ENCODE assay signal across 9 cellular contexts in genomic region chr2:240616860-240617666, GRCh38. TPM values are rescaled to one million over a fixed set of nuclear protein-coding genes. Genes with fewer than 3 reads are reported as not detected.
DNase-seq lines count a peak whose midpoint lies in the region; ATAC-seq, FAIRE-seq and TF ChIP-seq lines count a peak whose summit lies in the region.
"Not testable (repeated sequence)": the region's sequence is repeated elsewhere in the genome, so short reads cannot be mapped to it uniquely, and the experiment has no call there.
"Had no signal": no experiment of that assay in that cellular context is flagged by ENCODE, and none has a peak within 500 bp of the region (broad histone marks: within the 10 kb centered on the region; RNA-seq: fewer than 3 reads in every experiment).

No MANE protein-coding gene starts in this region.

- DNase-seq in A549 (ENCODE audit: low read depth in 1 of 2, low spot score in 1 of 2): peak in 1 of 2 experiments; percentile 42
- DNase-seq in Karpas-422: peak; percentile 49
- peak; percentile 3 for DNase-seq in OCI-M1 (lab: John Stamatoyannopoulos, UW)
- peak; percentile 30 for DNase-seq in activated CD4-positive, alpha-beta memory T cell treated with anti-CD3 and anti-CD28 coated beads for 36 hours
- peak; percentile 0 for DNase-seq in activated naive CD8-positive, alpha-beta T cell treated with anti-CD3 and anti-CD28 coated beads for 36 hours
- DNase-seq in foreskin keratinocyte: not testable (repeated sequence)
- DNase-seq in sciatic nerve (ENCODE audit: low spot score): peak; percentile 21

- not testable (repeated sequence) for H4K20me1 ChIP-seq in Karpas-422 (ENCODE audit: insufficient read depth, low read depth, low read length)

- H3K27ac ChIP-seq in A549; Karpas-422 (ENCODE audit: low read length); foreskin keratinocyte: not testable (repeated sequence)

- not testable (repeated sequence) for H3K36me3 Mint-ChIP-seq in activated CD4-positive, alpha-beta memory T cell treated with anti-CD3 and anti-CD28 coated beads for 36 hours
- peaks cover 27% of the 10 kb centered on the region for H3K36me3 Mint-ChIP-seq in activated naive CD8-positive, alpha-beta T cell treated with anti-CD3 and anti-CD28 coated beads for 36 hours

- not testable (repeated sequence) for H3K27me3 ChIP-seq in Karpas-422 (ENCODE audit: low read length); foreskin keratinocyte

- H3K4me2 ChIP-seq in A549; Karpas-422 (ENCODE audit: low read depth, low read length, poor library complexity, severe bottlenecking): not testable (repeated sequence)

- FAIRE-seq in A549 (lab: Jason Lieb, UNC): not testable (repeated sequence)

- not testable (repeated sequence) for H3K9me3 Mint-ChIP-seq in activated CD4-positive, alpha-beta memory T cell treated with anti-CD3 and anti-CD28 coated beads for 36 hours; activated naive CD8-positive, alpha-beta T cell treated with anti-CD3 and anti-CD28 coated beads for 36 hours

- H3K27me3 Mint-ChIP-seq in activated CD4-positive, alpha-beta memory T cell treated with anti-CD3 and anti-CD28 coated beads for 36 hours; activated naive CD8-positive, alpha-beta T cell treated with anti-CD3 and anti-CD28 coated beads for 36 hours: not testable (repeated sequence)

- H3K9me2 ChIP-seq in Karpas-422 (replicated peaks; ENCODE audit: insufficient read depth, low read length): not testable (repeated sequence)

- H3K9ac ChIP-seq in Karpas-422 (ENCODE audit: low read length): not testable (repeated sequence)

- WGBS in A549 (ENCODE audit: missing lambda C conversion rate): 60% methylated on average over 3 of the region's 5 CpGs

- CTCF ChIA-PET in A549 (lab: Yijun Ruan, JAX): interaction anchor here (0.6 to 1.5 kb wide), 3 partner anchors 10 to 1021 kb away, joined by 3 read pairs; no protein-coding TSS in a partner anchor
- CTCF ChIA-PET in activated CD4-positive, alpha-beta memory T cell treated with anti-CD3 and anti-CD28 coated beads for 36 hours (lab: Charles Lee): not testable (repeated sequence)

- not testable (repeated sequence) for H3K4me1 ChIP-seq in A549; Karpas-422 (ENCODE audit: low read length); foreskin keratinocyte

- H3K4me3 Mint-ChIP-seq in activated CD4-positive, alpha-beta memory T cell treated with anti-CD3 and anti-CD28 coated beads for 36 hours; activated naive CD8-positive, alpha-beta T cell treated with anti-CD3 and anti-CD28 coated beads for 36 hours: not testable (repeated sequence)

- not testable (repeated sequence) for H3K9me3 ChIP-seq in A549; Karpas-422 (ENCODE audit: low read length)

- not testable (repeated sequence) for H2AFZ ChIP-seq in Karpas-422 (ENCODE audit: low read length)

- not testable (repeated sequence) for H3K4me3 ChIP-seq in A549; Karpas-422 (ENCODE audit: low read length)

- not testable (repeated sequence) for H3K27ac Mint-ChIP-seq in activated CD4-positive, alpha-beta memory T cell treated with anti-CD3 and anti-CD28 coated beads for 36 hours; activated naive CD8-positive, alpha-beta T cell treated with anti-CD3 and anti-CD28 coated beads for 36 hours

- TF ChIP-seq EP300 in A549 (IDR thresholded peaks at IDR 0.05): not testable (repeated sequence)

- TF ChIP-seq RAD21 in A549 (conservative IDR thresholded peaks at IDR 0.05 in 1 of 2, IDR thresholded peaks at IDR 0.05 in 1 of 2): not testable (repeated sequence)

- H3K36me3 ChIP-seq in Karpas-422 (ENCODE audit: insufficient read depth, low read length): not testable (repeated sequence)

- not testable (repeated sequence) for H3K79me2 ChIP-seq in Karpas-422 (ENCODE audit: low read length)

- peaks cover 16% of the 10 kb centered on the region for H3K4me1 Mint-ChIP-seq in activated CD4-positive, alpha-beta memory T cell treated with anti-CD3 and anti-CD28 coated beads for 36 hours (ENCODE audit: low read depth)
- H3K4me1 Mint-ChIP-seq in activated naive CD8-positive, alpha-beta T cell treated with anti-CD3 and anti-CD28 coated beads for 36 hours: peaks cover 18% of the 10 kb centered on the region

- TF ChIP-seq POLR2A in A549 (IDR thresholded peaks at IDR 0.05; ENCODE audit: low read length): not testable (repeated sequence)

- TF ChIP-seq CTCF in A549 (IDR thresholded peaks at IDR 0.05): not testable (repeated sequence)
- peak; percentile 14; the same call in 1 of the 3 replicates for TF ChIP-seq CTCF in GM12872 (IDR thresholded peaks at IDR 0.05; ENCODE audit: insufficient read depth, low read depth, low read length)
- TF ChIP-seq CTCF in foreskin keratinocyte (conservative IDR thresholded peaks at IDR 0.05): peak; percentile 10

- POLR2A ChIA-PET in A549 (lab: Yijun Ruan, JAX); activated CD4-positive, alpha-beta memory T cell treated with anti-CD3 and anti-CD28 coated beads for 36 hours (lab: Charles Lee): not testable (repeated sequence)

- ATAC-seq in A549 (peak; percentile 61 to 62; a peak in 4 of 6 replicates), foreskin keratinocyte (peak; percentile 43)
- ATAC-seq in sciatic nerve: not testable (repeated sequence)

- intact Hi-C loops in activated CD4-positive, alpha-beta memory T cell treated with anti-CD3 and anti-CD28 coated beads for 36 hours (cut with micrococcal nuclease); sciatic nerve (cut with DNase I): not testable (repeated sequence)

RNA-seq across cellular contexts. Expression of gene GPR35, which starts 8.2 kb away (rescaled TPM):
- polyA plus RNA-seq in A549 (2011; rRNA removed): 0.65 and 1.3 TPM in 2 replicates
- polyA plus RNA-seq in A549 (2012; cell fraction: cytosol; rRNA removed): 1.2 and 1.6 TPM in 2 replicates
- 9.5 and 11.4 TPM in 2 replicates for polyA plus RNA-seq in A549 (2012; cell fraction: nucleus; rRNA removed)
- polyA plus RNA-seq in A549 (2017; fragmentation: RNase III; extraction: RNeasy Plus Mini Kit Qiagen cat#74134 plus additional on column Dnase treatment): 0.79 to 1.0 TPM (median 0.90 TPM) in 3 replicates
- polyA minus RNA-seq in A549 (2011; rRNA and poly(A)+ RNA removed): 0.70 and 1.1 TPM in 2 replicates
- 1.1 and 1.9 TPM in 2 replicates for total RNA-seq in Karpas-422 (2014; rRNA removed; shearing (Covaris generic); ENCODE audit: low replicate concordance)
- total RNA-seq in activated CD4-positive, alpha-beta memory T cell treated with anti-CD3 and anti-CD28 coated beads for 36 hours: 1 to 10 TPM; 3.4 to 4.7 TPM
- total RNA-seq in activated naive CD8-positive, alpha-beta T cell treated with anti-CD3 and anti-CD28 coated beads for 36 hours: 1 to 10 TPM; 7.6 to 7.8 TPM
- total RNA-seq in foreskin keratinocyte: 0.07 TPM in 1 of 2 replicates, not detected in the other
- polyA plus RNA-seq in foreskin keratinocyte: 0.03 and 0.07 TPM in 2 replicates
- 3.2 TPM for total RNA-seq in sciatic nerve
- total RNA-seq: ascending aorta had no signal

RNA-seq across cellular contexts. Expression of gene CAPN10, which starts 30.5 kb away (rescaled TPM):
- 8.4 and 9.5 TPM in 2 replicates for polyA plus RNA-seq in A549 (2011; rRNA removed)
- polyA plus RNA-seq in A549 (2012; cell fraction: cytosol; rRNA removed): 29.9 and 35.6 TPM in 2 replicates
- polyA plus RNA-seq in A549 (2012; cell fraction: nucleus; rRNA removed): 89.6 and 119 TPM in 2 replicates
- 15.8 to 17.7 TPM (median 15.9 TPM) in 3 replicates for polyA plus RNA-seq in A549 (2017; fragmentation: RNase III; extraction: RNeasy Plus Mini Kit Qiagen cat#74134 plus additional on column Dnase treatment)
- polyA minus RNA-seq in A549 (2011; rRNA and poly(A)+ RNA removed): 7.1 and 8.4 TPM in 2 replicates
- total RNA-seq in Karpas-422 (2014; rRNA removed; shearing (Covaris generic); ENCODE audit: low replicate concordance): 22.9 and 44.0 TPM in 2 replicates
- 10 to 100 TPM; 32.6 to 33.9 TPM for total RNA-seq in activated CD4-positive, alpha-beta memory T cell treated with anti-CD3 and anti-CD28 coated beads for 36 hours
- total RNA-seq in activated naive CD8-positive, alpha-beta T cell treated with anti-CD3 and anti-CD28 coated beads for 36 hours: 10 to 100 TPM; 30.1 to 32.3 TPM
- 18.2 and 18.4 TPM in 2 replicates for total RNA-seq in foreskin keratinocyte
- 18.6 and 18.7 TPM in 2 replicates for polyA plus RNA-seq in foreskin keratinocyte
- total RNA-seq in sciatic nerve: 37.2 TPM

RNA-seq across cellular contexts. Expression of gene RNPEPL1, which starts 48.8 kb away (rescaled TPM):
- 9.2 and 20.0 TPM in 2 replicates for polyA plus RNA-seq in A549 (2011; rRNA removed)
- 20.3 and 33.9 TPM in 2 replicates for polyA plus RNA-seq in A549 (2012; cell fraction: cytosol; rRNA removed)
- 87.4 and 124 TPM in 2 replicates for polyA plus RNA-seq in A549 (2012; cell fraction: nucleus; rRNA removed)
- polyA plus RNA-seq in A549 (2017; fragmentation: RNase III; extraction: RNeasy Plus Mini Kit Qiagen cat#74134 plus additional on column Dnase treatment): 23.7 to 26.4 TPM (median 26.3 TPM) in 3 replicates
- polyA minus RNA-seq in A549 (2011; rRNA and poly(A)+ RNA removed): 24.9 and 34.2 TPM in 2 replicates
- total RNA-seq in Karpas-422 (2014; rRNA removed; shearing (Covaris generic); ENCODE audit: low replicate concordance): 28.4 and 44.0 TPM in 2 replicates
- total RNA-seq in activated CD4-positive, alpha-beta memory T cell treated with anti-CD3 and anti-CD28 coated beads for 36 hours: 10 to 100 TPM; 55.2 to 56.0 TPM
- total RNA-seq in activated naive CD8-positive, alpha-beta T cell treated with anti-CD3 and anti-CD28 coated beads for 36 hours: 10 to 100 TPM; 33.8 to 37.2 TPM
- 27.1 and 34.0 TPM in 2 replicates for total RNA-seq in foreskin keratinocyte
- 41.6 and 53.0 TPM in 2 replicates for polyA plus RNA-seq in foreskin keratinocyte
- total RNA-seq in sciatic nerve: 38.8 TPM

RNA-seq across cellular contexts. Expression of gene DUSP28, which starts 56.9 kb away (rescaled TPM):
- polyA plus RNA-seq in A549 (2011; rRNA removed) (11.8 and 14.3 TPM in 2 replicates), A549 (2017; fragmentation: RNase III; extraction: RNeasy Plus Mini Kit Qiagen cat#74134 plus additional on column Dnase treatment) (5.2 to 5.8 TPM (median 5.6 TPM) in 3 replicates), foreskin keratinocyte (2.1 and 2.5 TPM in 2 replicates)
- polyA plus RNA-seq in A549 (2012; cell fraction: cytosol; rRNA removed): 6.8 and 8.6 TPM in 2 replicates
- polyA plus RNA-seq in A549 (2012; cell fraction: nucleus; rRNA removed): 7.9 and 8.2 TPM in 2 replicates
- 5.4 and 6.1 TPM in 2 replicates for polyA minus RNA-seq in A549 (2011; rRNA and poly(A)+ RNA removed)
- total RNA-seq in Karpas-422 (2014; rRNA removed; shearing (Covaris generic); ENCODE audit: low replicate concordance): 8.1 and 9.3 TPM in 2 replicates
- 1 to 10 TPM; 4.1 to 4.2 TPM for total RNA-seq in activated CD4-positive, alpha-beta memory T cell treated with anti-CD3 and anti-CD28 coated beads for 36 hours
- 1 to 10 TPM; 6.7 to 6.9 TPM for total RNA-seq in activated naive CD8-positive, alpha-beta T cell treated with anti-CD3 and anti-CD28 coated beads for 36 hours
- total RNA-seq in foreskin keratinocyte (1.8 and 2.6 TPM in 2 replicates), sciatic nerve (4.5 TPM)

RNA-seq across cellular contexts. Expression of gene ANKMY1, which starts 59.3 kb away (rescaled TPM):
- polyA plus RNA-seq in A549 (2011; rRNA removed): 16.5 and 18.9 TPM in 2 replicates
- polyA plus RNA-seq in A549 (2012; cell fraction: cytosol; rRNA removed): 19.6 and 22.0 TPM in 2 replicates
- polyA plus RNA-seq in A549 (2012; cell fraction: nucleus; rRNA removed): 52.7 and 56.8 TPM in 2 replicates
- 10.6 to 13.4 TPM (median 12.0 TPM) in 3 replicates for polyA plus RNA-seq in A549 (2017; fragmentation: RNase III; extraction: RNeasy Plus Mini Kit Qiagen cat#74134 plus additional on column Dnase treatment)
- 42.4 and 55.2 TPM in 2 replicates for polyA minus RNA-seq in A549 (2011; rRNA and poly(A)+ RNA removed)
- total RNA-seq in Karpas-422 (2014; rRNA removed; shearing (Covaris generic); ENCODE audit: low replicate concordance): 25.7 and 30.8 TPM in 2 replicates
- total RNA-seq in activated CD4-positive, alpha-beta memory T cell treated with anti-CD3 and anti-CD28 coated beads for 36 hours: 10 to 100 TPM; 18.4 to 19.1 TPM
- 10 to 100 TPM; 13.3 to 15.9 TPM for total RNA-seq in activated naive CD8-positive, alpha-beta T cell treated with anti-CD3 and anti-CD28 coated beads for 36 hours
- 4.2 and 4.8 TPM in 2 replicates for total RNA-seq in foreskin keratinocyte
- 2.8 and 2.9 TPM in 2 replicates for polyA plus RNA-seq in foreskin keratinocyte
- total RNA-seq in sciatic nerve: 30.7 TPM
